Comparison of ENCODE assay signal across 22 cellular contexts in genomic region chr15:70192490-70192889, GRCh38.
"Had no signal": no experiment of that assay in that cellular context is flagged by ENCODE, and none has a peak within 500 bp of the region (broad histone marks: within the 10 kb centered on the region; RNA-seq: fewer than 3 reads in every experiment).

No MANE protein-coding gene starts in this region.

- H3K36me3 ChIP-seq: ascending aorta, Peyer's patch had no signal

- H3K27me3 Mint-ChIP-seq: activated naive CD4-positive, alpha-beta T cell treated with anti-CD3 and anti-CD28 coated beads, Interleukin-2, amount 50 U/mL, for 24 hours; activated T-cell treated with anti-CD3 and anti-CD28 coated beads, Interleukin-2, amount 50 U/mL, for 24 hours had no signal

- DNase-seq: activated B cell treated with CpG ODN at 0.5 μM for 24 hours; activated CD4-positive, alpha-beta T cell treated with anti-CD3 and anti-CD28 coated beads for 1 hour; activated CD4-positive, alpha-beta T cell treated with anti-CD3 and anti-CD28 coated beads, Interleukin-2, amount 10 ng/mL, durations not matched to agents 24 days and 14 days; activated CD4-positive, alpha-beta T cell treated with anti-CD3 and anti-CD28 coated beads, Interleukin-2, amount 50 U/mL, for 48 hours; activated CD8-positive, alpha-beta memory T cell treated with anti-CD3 and anti-CD28 coated beads, Interleukin-2, amount 10 ng/mL, durations not matched to agents 7 days and 5 days; activated effector memory CD4-positive, alpha-beta T cell treated with Interleukin-2 at 50 U/mL for 16 hours; activated naive CD4-positive, alpha-beta T cell; activated T-cell treated with anti-CD3 and anti-CD28 coated beads, Interleukin-2, amount 50 U/mL, for 24 hours; body of pancreas; NCI-H1048; NCI-H146; NCI-H187 treated with DMSO at 0.1 percent for 48 hours; NCI-H2081 treated with DMSO at 0.1 percent for 48 hours; NCI-H446; Peyer's patch; SHP77 had no signal

- ATAC-seq: activated CD8-positive, alpha-beta memory T cell treated with anti-CD3 and anti-CD28 coated beads, Interleukin-2, amount 10 ng/mL, durations not matched to agents 7 days and 5 days; body of pancreas had no signal

- H3K27ac ChIP-seq: ascending aorta, body of pancreas, Peyer's patch, RWPE1 had no signal

- H3K36me3 Mint-ChIP-seq: activated CD8-positive, alpha-beta memory T cell treated with anti-CD3 and anti-CD28 coated beads, Interleukin-2, amount 10 ng/mL, durations not matched to agents 7 days and 5 days had no signal

- H3K27me3 ChIP-seq: ascending aorta, body of pancreas, Peyer's patch had no signal

- H3K27ac Mint-ChIP-seq: activated B cell treated with CpG ODN at 0.5 μM for 24 hours; activated CD4-positive, alpha-beta T cell treated with anti-CD3 and anti-CD28 coated beads, Interleukin-2, amount 10 ng/mL, durations not matched to agents 24 days and 14 days; activated CD8-positive, alpha-beta memory T cell treated with anti-CD3 and anti-CD28 coated beads, Interleukin-2, amount 10 ng/mL, durations not matched to agents 7 days and 5 days; activated naive CD4-positive, alpha-beta T cell treated with anti-CD3 and anti-CD28 coated beads, Interleukin-2, amount 50 U/mL, for 24 hours; activated T-cell treated with anti-CD3 and anti-CD28 coated beads, Interleukin-2, amount 50 U/mL, for 24 hours; activated T-helper 1 cell treated with anti-CD3 and anti-CD28 coated beads, Interleukin-12 subunit alpha, Interleukin-12 subunit beta, Interleukin-2, Interleukin-4 antibody, amounts not matched to agents 30 ng/mL and 10 ng/mL and 1 ng/mL, durations not matched to agents 14 hours and 24 hours and 36 hours; T-helper 1 cell treated with Interleukin-12 subunit alpha and Interleukin-12 subunit beta and Interleukin-4 antibody, amounts not matched to agents 30 μg/mL and 1 μg/mL, for 36 hours had no signal

- H3K4me3 ChIP-seq: ascending aorta, body of pancreas, Peyer's patch had no signal

- H3K9me3 ChIP-seq: ascending aorta had no signal

- H3K4me3 Mint-ChIP-seq: activated B cell treated with CpG ODN at 0.5 μM for 24 hours; activated CD4-positive, alpha-beta T cell treated with anti-CD3 and anti-CD28 coated beads, Interleukin-2, amount 10 ng/mL, durations not matched to agents 24 days and 14 days; activated CD8-positive, alpha-beta memory T cell treated with anti-CD3 and anti-CD28 coated beads, Interleukin-2, amount 10 ng/mL, durations not matched to agents 7 days and 5 days; activated naive CD4-positive, alpha-beta T cell treated with anti-CD3 and anti-CD28 coated beads, Interleukin-2, amount 50 U/mL, for 24 hours; activated T-cell treated with anti-CD3 and anti-CD28 coated beads, Interleukin-2, amount 50 U/mL, for 24 hours; activated T-helper 1 cell treated with anti-CD3 and anti-CD28 coated beads, Interleukin-12 subunit alpha, Interleukin-12 subunit beta, Interleukin-2, Interleukin-4 antibody, amounts not matched to agents 30 ng/mL and 10 ng/mL and 1 ng/mL, durations not matched to agents 14 hours and 24 hours and 36 hours; central memory CD8-positive, alpha-beta T cell; T-helper 1 cell treated with Interleukin-12 subunit alpha and Interleukin-12 subunit beta and Interleukin-4 antibody, amounts not matched to agents 30 μg/mL and 1 μg/mL, for 36 hours had no signal

- H3K9me3 Mint-ChIP-seq: activated CD4-positive, alpha-beta T cell treated with anti-CD3 and anti-CD28 coated beads, Interleukin-2, amount 10 ng/mL, durations not matched to agents 24 days and 14 days; activated naive CD4-positive, alpha-beta T cell treated with anti-CD3 and anti-CD28 coated beads, Interleukin-2, amount 50 U/mL, for 24 hours; central memory CD8-positive, alpha-beta T cell; T-helper 1 cell treated with Interleukin-12 subunit alpha and Interleukin-12 subunit beta and Interleukin-4 antibody, amounts not matched to agents 30 μg/mL and 1 μg/mL, for 36 hours had no signal

- H3K4me1 Mint-ChIP-seq: activated CD4-positive, alpha-beta T cell treated with anti-CD3 and anti-CD28 coated beads, Interleukin-2, amount 10 ng/mL, durations not matched to agents 24 days and 14 days; activated CD8-positive, alpha-beta memory T cell treated with anti-CD3 and anti-CD28 coated beads, Interleukin-2, amount 10 ng/mL, durations not matched to agents 7 days and 5 days; activated naive CD4-positive, alpha-beta T cell treated with anti-CD3 and anti-CD28 coated beads, Interleukin-2, amount 50 U/mL, for 24 hours had no signal
